8 cellular contexts compared by ENCODE assay signal in genomic region chr12:34219046-34219770, GRCh38.
DNase-seq lines count a peak whose midpoint lies in the region; ATAC-seq and TF ChIP-seq lines count a peak whose summit lies in the region.

No MANE protein-coding gene starts in this region.

- peak overlapping the region; percentile 57 for H3K4me3 ChIP-seq in BE2C (ENCODE audit: low read depth, low read length)
- H3K4me3 ChIP-seq in GM23338 = peak overlapping the region; percentile 50

- no peaks in the 10 kb centered on the region for H3K9me3 ChIP-seq in BE2C

- H3F3A ChIP-seq in GM23338 (replicated peaks; ENCODE audit: low read depth) = no peaks in the 10 kb centered on the region

- CTCF ChIA-PET in activated B cell treated with CpG ODN at 0.5 μM for 24 hours (lab: Charles Lee) = interaction anchor here (1.4 kb wide), 1 partner anchor 97 kb away, joined by 6 read pairs; no protein-coding TSS in a partner anchor

- intact Hi-C loops in activated B cell treated with CpG ODN at 0.5 μM for 24 hours (cut with micrococcal nuclease) = loop anchor here (5.0 kb wide), 1 partner anchor 1762 kb away; no protein-coding TSS in a partner anchor

- H3K79me2 ChIP-seq in GM23338 (replicated peaks; ENCODE audit: insufficient read depth) = no peaks in the 10 kb centered on the region

- DNase-seq in BE2C = no peak
- peak; percentile 4 for DNase-seq in GM23338 (ENCODE audit: low spot score)
- no peak for DNase-seq in activated B cell treated with CpG ODN at 0.5 μM for 24 hours
- DNase-seq in memory B cell (ENCODE audit: low spot score in 2 of 2) = no peak
- DNase-seq in islet precursor cell = no peak
- DNase-seq in NCI-H1436 treated with DMSO at 0.1 percent for 48 hours (lab: John Stamatoyannopoulos, UW) = no peak
- no peak for DNase-seq in effector CD4-positive, alpha-beta T cell

- H3K27ac ChIP-seq in GM23338 (ENCODE audit: low read depth) = no peak overlapping the region

- H3K4me1 Mint-ChIP-seq in GM23338 (no peaks in the 10 kb centered on the region), activated B cell treated with CpG ODN at 0.5 μM for 24 hours (peaks cover 10% of the 10 kb centered on the region), memory B cell (peaks cover 10% of the 10 kb centered on the region)

- no peaks in the 10 kb centered on the region for H3K9me2 ChIP-seq in GM23338 (ENCODE audit: insufficient read depth)

- TF ChIP-seq CTCF in BE2C (IDR thresholded peaks at IDR 0.05; ENCODE audit: low read depth, low read length) (no peak), GM23338 (conservative IDR thresholded peaks at IDR 0.05; ENCODE audit: low read depth in 2 of 2) (no peak), activated B cell treated with CpG ODN at 0.5 μM for 24 hours (IDR thresholded peaks at IDR 0.05) (no peak)

- H3K27me3 Mint-ChIP-seq in GM23338 (ENCODE audit: insufficient read depth, low read depth, poor library complexity) = peaks cover 8% of the 10 kb centered on the region
- H3K27me3 Mint-ChIP-seq in activated B cell treated with CpG ODN at 0.5 μM for 24 hours = peaks cover 2% of the 10 kb centered on the region
- peaks cover 6% of the 10 kb centered on the region for H3K27me3 Mint-ChIP-seq in memory B cell

- H3K4me2 ChIP-seq in GM23338 = peak overlapping the region; percentile 70

- H3K36me3 Mint-ChIP-seq in GM23338 (ENCODE audit: low read depth) (peaks cover 35% of the 10 kb centered on the region), activated B cell treated with CpG ODN at 0.5 μM for 24 hours (ENCODE audit: low read depth) (no peaks in the 10 kb centered on the region), memory B cell (no peaks in the 10 kb centered on the region)

- ATAC-seq in GM23338 (no peak), activated B cell treated with CpG ODN at 0.5 μM for 24 hours (ENCODE audit: low read depth) (no peak), memory B cell (ENCODE audit: low read depth) (peak; percentile 32), GM21367 (IDR thresholded peaks at IDR 0.05; ENCODE audit: unreplicated experiment) (no peak)

- 0 out of 2 replicates have a peak overlapping the region, but pooled peaks have one; percentile 59 for H2AFZ ChIP-seq in GM23338

- H3K4me1 ChIP-seq in BE2C (no peaks in the 10 kb centered on the region), GM23338 (ENCODE audit: insufficient read depth) (no peaks in the 10 kb centered on the region)

- H3K27ac Mint-ChIP-seq in GM23338 = no peak overlapping the region
- no peak overlapping the region for H3K27ac Mint-ChIP-seq in activated B cell treated with CpG ODN at 0.5 μM for 24 hours
- H3K27ac Mint-ChIP-seq in memory B cell = no peak overlapping the region

- H3K36me3 ChIP-seq in BE2C (no peaks in the 10 kb centered on the region), GM23338 (ENCODE audit: insufficient read depth) (no peaks in the 10 kb centered on the region)

- POLR2A ChIA-PET in activated B cell treated with CpG ODN at 0.5 μM for 24 hours (lab: Charles Lee) = no interaction called here

- H4K20me1 ChIP-seq in GM23338 (replicated peaks; ENCODE audit: insufficient read depth) = no peaks in the 10 kb centered on the region

- H3K9me3 Mint-ChIP-seq in GM23338 (peaks cover 90% of the 10 kb centered on the region), activated B cell treated with CpG ODN at 0.5 μM for 24 hours (no peaks in the 10 kb centered on the region), memory B cell (no peaks in the 10 kb centered on the region)

- no peak overlapping the region for H3K4me3 Mint-ChIP-seq in GM23338
- peak overlapping the region; percentile 70 for H3K4me3 Mint-ChIP-seq in activated B cell treated with CpG ODN at 0.5 μM for 24 hours
- H3K4me3 Mint-ChIP-seq in memory B cell = peak overlapping the region; percentile 85

- peaks cover 9% of the 10 kb centered on the region; the same call in 1 of the 2 replicates for H3K27me3 ChIP-seq in BE2C
- no peaks in the 10 kb centered on the region for H3K27me3 ChIP-seq in GM23338 (ENCODE audit: insufficient read depth)

TF ChIP-seq in GM23338, 12 proteins besides CTCF, POLR2A, EP300 and RAD21:
- TF ChIP-seq EZH2 (IDR thresholded peaks at IDR 0.05; ENCODE audit: low read depth, unreplicated experiment) = no peak
